10 cellular contexts compared by ENCODE assay signal in genomic region chr2:190791983-190792575, GRCh38.
A peak's percentile ranks its signal among the peaks of the same experiment; 100 is the strongest.
DNase-seq lines count a peak whose midpoint lies in the region; ATAC-seq and TF ChIP-seq lines count a peak whose summit lies in the region.
"Had no signal": no experiment of that assay in that cellular context is flagged by ENCODE, and none has a peak within 500 bp of the region (broad histone marks: within the 10 kb centered on the region; RNA-seq: fewer than 3 reads in every experiment).

No MANE protein-coding gene starts in this region.

- H3K4me3 Mint-ChIP-seq in activated naive CD8-positive, alpha-beta T cell, result peak overlapping the region; percentile 76
- H3K4me3 Mint-ChIP-seq: CD4-positive, CD25-positive, alpha-beta regulatory T cell; naive thymus-derived CD8-positive, alpha-beta T cell had no signal

- H3K4me1 Mint-ChIP-seq in activated naive CD8-positive, alpha-beta T cell (ENCODE audit: low read depth), result peaks cover 52% of the 10 kb centered on the region

- no peak overlapping the region for H2AK5ac ChIP-seq in mesendoderm (ENCODE audit: low read length)

- no peak for TF ChIP-seq POLR2A in vagina (IDR thresholded peaks at IDR 0.05)

- DNase-seq in right atrium auricular region (ENCODE audit: low spot score) (no peak), right cardiac atrium (no peak), mesendoderm (peak; percentile 30), vagina (ENCODE audit: extremely low spot score in 2 of 2) (no peak), DMS79 treated with DMSO at 0.1 percent for 48 hours (lab: John Stamatoyannopoulos, UW) (no peak)
- DNase-seq: CD4-positive, CD25-positive, alpha-beta regulatory T cell; naive thymus-derived CD8-positive, alpha-beta T cell had no signal

- no peaks in the 10 kb centered on the region for H3K27me3 Mint-ChIP-seq in activated naive CD8-positive, alpha-beta T cell
- H3K27me3 Mint-ChIP-seq: CD4-positive, CD25-positive, alpha-beta regulatory T cell had no signal

- H3K27ac Mint-ChIP-seq in activated naive CD8-positive, alpha-beta T cell, result peak overlapping the region; percentile 89
- H3K27ac Mint-ChIP-seq: naive thymus-derived CD8-positive, alpha-beta T cell had no signal

- no peak overlapping the region for H3K4me2 ChIP-seq in mesendoderm (ENCODE audit: low read length)

- H3K27me3 ChIP-seq in right atrium auricular region (no peaks in the 10 kb centered on the region), right cardiac atrium (ENCODE audit: control insufficient read depth, insufficient read depth) (no peaks in the 10 kb centered on the region), mesendoderm (ENCODE audit: insufficient read depth, low read length, poor library complexity) (no peaks in the 10 kb centered on the region), vagina (no peaks in the 10 kb centered on the region)

- no peak overlapping the region for H2BK5ac ChIP-seq in mesendoderm (ENCODE audit: low read length)

- H3K36me3 Mint-ChIP-seq in activated naive CD8-positive, alpha-beta T cell, result no peaks in the 10 kb centered on the region
- H3K36me3 Mint-ChIP-seq: CD4-positive, CD25-positive, alpha-beta regulatory T cell; naive thymus-derived CD8-positive, alpha-beta T cell had no signal

- no peak overlapping the region for H3K23ac ChIP-seq in mesendoderm (ENCODE audit: low read length)

- intact Hi-C loops in right cardiac atrium (cut with DNase I) (no loop called here), vagina (cut with DNase I) (no loop called here)

- H4K8ac ChIP-seq in mesendoderm (ENCODE audit: low read depth, low read length), result no peak overlapping the region

- no peaks in the 10 kb centered on the region for H3K79me2 ChIP-seq in mesendoderm (ENCODE audit: control insufficient read depth, insufficient read depth, low read length)

- no peak overlapping the region for H3K9ac ChIP-seq in mesendoderm (ENCODE audit: low read length)

- no peak overlapping the region for H3K18ac ChIP-seq in mesendoderm (ENCODE audit: low read length)

- H3K79me1 ChIP-seq in mesendoderm (ENCODE audit: low read length), result no peaks in the 10 kb centered on the region

- H3K36me3 ChIP-seq in right atrium auricular region (no peaks in the 10 kb centered on the region), mesendoderm (ENCODE audit: control insufficient read depth, insufficient read depth, low read length) (no peaks in the 10 kb centered on the region), vagina (no peaks in the 10 kb centered on the region)

- H2BK15ac ChIP-seq in mesendoderm (replicated peaks; ENCODE audit: low read depth), result peak overlapping the region; percentile 92

- H3K9me3 ChIP-seq in right atrium auricular region (no peaks in the 10 kb centered on the region), right cardiac atrium (ENCODE audit: control insufficient read depth, low read length) (no peaks in the 10 kb centered on the region), vagina (no peaks in the 10 kb centered on the region)

- no peak overlapping the region for H3K56ac ChIP-seq in mesendoderm (ENCODE audit: low read length)

- no peak overlapping the region for H4K5ac ChIP-seq in mesendoderm (ENCODE audit: low read length)

- peak overlapping the region; percentile 13 to 44 for H3K27ac ChIP-seq in right atrium auricular region
- H3K27ac ChIP-seq in right cardiac atrium (ENCODE audit: low read length), result no peak overlapping the region
- no peak overlapping the region for H3K27ac ChIP-seq in mesendoderm (ENCODE audit: low read depth, low read length)
- peak overlapping the region; percentile 11 for H3K27ac ChIP-seq in vagina

- no peak for TF ChIP-seq CTCF in right atrium auricular region (IDR thresholded peaks at IDR 0.05)
- no peak for TF ChIP-seq CTCF in vagina (IDR thresholded peaks at IDR 0.05)

- H3K4me3 ChIP-seq in right atrium auricular region, result no peak overlapping the region
- no peak overlapping the region for H3K4me3 ChIP-seq in right cardiac atrium (ENCODE audit: low read length)
- no peak overlapping the region for H3K4me3 ChIP-seq in mesendoderm (ENCODE audit: low read length)
- no peak overlapping the region for H3K4me3 ChIP-seq in vagina

- WGBS in right cardiac atrium, result 100% methylated on average over 1 of the region's 1 CpG
- WGBS in mesendoderm (ENCODE audit: extremely low coverage, insufficient coverage, low lambda C conversion rate), result no CpG with 5 or more reads among the region's 1 CpG

- no peak overlapping the region for H3K4ac ChIP-seq in mesendoderm (ENCODE audit: low read depth, low read length)

- ATAC-seq in right cardiac atrium, result no peak
- ATAC-seq in HG03045 (IDR thresholded peaks at IDR 0.05; ENCODE audit: unreplicated experiment), result no peak
- no peak for ATAC-seq in HG02588 (IDR thresholded peaks at IDR 0.05; ENCODE audit: unreplicated experiment)
- ATAC-seq: naive thymus-derived CD8-positive, alpha-beta T cell had no signal

- peaks cover 0 to 36% of the 10 kb centered on the region in 2 donors for H3K4me1 ChIP-seq in right atrium auricular region
- H3K4me1 ChIP-seq in right cardiac atrium (ENCODE audit: control insufficient read depth, insufficient read depth, low read length), result peaks cover 3% of the 10 kb centered on the region
- peaks cover 3% of the 10 kb centered on the region for H3K4me1 ChIP-seq in mesendoderm (ENCODE audit: control insufficient read depth, low read depth, low read length)
- peaks cover 15% of the 10 kb centered on the region for H3K4me1 ChIP-seq in vagina

- H3K9me3 Mint-ChIP-seq in activated naive CD8-positive, alpha-beta T cell (ENCODE audit: low read depth), result no peaks in the 10 kb centered on the region
- H3K9me3 Mint-ChIP-seq: CD4-positive, CD25-positive, alpha-beta regulatory T cell; naive thymus-derived CD8-positive, alpha-beta T cell had no signal

- H2BK120ac ChIP-seq in mesendoderm (ENCODE audit: low read depth, low read length), result no peak overlapping the region

Comparison
In these comparisons a context has a peak if more than half of its experiments do, and no peak if none do; other contexts are left out.
1. H3K27ac ChIP-seq: peak in right atrium auricular region (2 of 2) and vagina (single experiment); none in right cardiac atrium (single experiment) and mesendoderm (single experiment).